In genomic region chr19:47381121-47381520, GRCh38 we compare ENCODE assay signal across 26 cellular contexts. TPM values are rescaled to one million over a fixed set of nuclear protein-coding genes. Genes with fewer than 3 reads are reported as not detected.
A peak's percentile ranks its signal among the peaks of the same experiment; 100 is the strongest.
DNase-seq lines count a peak whose midpoint lies in the region; ATAC-seq, FAIRE-seq and TF ChIP-seq lines count a peak whose summit lies in the region.
"Had no signal": no experiment of that assay in that cellular context is flagged by ENCODE, and none has a peak within 500 bp of the region (broad histone marks: within the 10 kb centered on the region; RNA-seq: fewer than 3 reads in every experiment).

No MANE protein-coding gene starts in this region.

- TF ChIP-seq RAD21 in SK-N-SH (IDR thresholded peaks at IDR 0.05; ENCODE audit: low read length): no peak

- H3K4me3 Mint-ChIP-seq in CD14-positive monocyte: no peak overlapping the region
- H3K4me3 Mint-ChIP-seq in activated T-helper 17 cell treated with anti-CD3 and anti-CD28 coated beads, Interleukin-2, amount 50 U/mL, for 72 hours: no peak overlapping the region
- no peak overlapping the region for H3K4me3 Mint-ChIP-seq in memory B cell
- H3K4me3 Mint-ChIP-seq: activated CD4-positive, alpha-beta T cell treated with anti-CD3 and anti-CD28 coated beads, Interleukin-2, amount 10 ng/mL, durations not matched to agents 24 days and 14 days; CD4-positive, alpha-beta T cell had no signal

- peaks cover 50% of the 10 kb centered on the region for H3K4me1 Mint-ChIP-seq in CD14-positive monocyte
- peaks cover 6% of the 10 kb centered on the region for H3K4me1 Mint-ChIP-seq in activated T-helper 17 cell treated with anti-CD3 and anti-CD28 coated beads, Interleukin-2, amount 50 U/mL, for 72 hours
- H3K4me1 Mint-ChIP-seq in memory B cell: peaks cover 16% of the 10 kb centered on the region

- H3K4me2 ChIP-seq in SK-N-SH: no peak overlapping the region

- no peaks in the 10 kb centered on the region for H3K9me3 ChIP-seq in SK-N-SH
- H3K9me3 ChIP-seq: adrenal gland, colonic mucosa, gastroesophageal sphincter, tibial nerve had no signal

- CTCF ChIA-PET in SK-N-SH (lab: Yijun Ruan, JAX): interaction anchor here (1.3 to 2.4 kb wide), 3 partner anchors 10 to 96 kb away, joined by 4 to 14 read pairs (median 5); no protein-coding TSS in a partner anchor

- H3K27ac Mint-ChIP-seq in CD14-positive monocyte (peak overlapping the region; percentile 85 to 99 (median 98)), memory B cell (peak overlapping the region; percentile 19)
- H3K27ac Mint-ChIP-seq in activated T-helper 17 cell treated with anti-CD3 and anti-CD28 coated beads, Interleukin-2, amount 50 U/mL, for 72 hours: peak overlapping the region; percentile 19
- H3K27ac Mint-ChIP-seq: activated T-helper 2 cell treated with anti-CD3 and anti-CD28 coated beads, Interferon-gamma antibody, Interleukin-2, Interleukin-4, amounts not matched to agents 10 μg/mL and 5 μg/mL and 100 μg/mL, durations not matched to agents 14 hours and 24 hours and 36 hours had no signal

- H3K27me3 Mint-ChIP-seq in CD14-positive monocyte (ENCODE audit: low read depth in 3 of 3) (peaks cover 1 to 4% (median 2%) of the 10 kb centered on the region in 3 donors), memory B cell (no peaks in the 10 kb centered on the region)
- no peaks in the 10 kb centered on the region for H3K27me3 Mint-ChIP-seq in activated T-helper 17 cell treated with anti-CD3 and anti-CD28 coated beads, Interleukin-2, amount 50 U/mL, for 72 hours
- H3K27me3 Mint-ChIP-seq: activated CD4-positive, alpha-beta T cell treated with anti-CD3 and anti-CD28 coated beads, Interleukin-2, amount 10 ng/mL, durations not matched to agents 24 days and 14 days; CD4-positive, alpha-beta T cell had no signal

- H3K27ac ChIP-seq in SK-N-SH (ENCODE audit: low read depth in 2 of 2, low read length in 1 of 2): no peak overlapping the region
- peak overlapping the region in 2 of 59 donors; percentile 59 to 89 for H3K27ac ChIP-seq in dorsolateral prefrontal cortex
- H3K27ac ChIP-seq: 22Rv1, adrenal gland, colonic mucosa, gastroesophageal sphincter, SK-N-MC, tibial nerve, WERI-Rb-1 had no signal

- H3F3A ChIP-seq in SK-N-SH (replicated peaks; ENCODE audit: insufficient read depth): peaks cover 9% of the 10 kb centered on the region

- DNase-seq in SK-N-SH (no peak), CD14-positive monocyte (ENCODE audit: low spot score) (no peak), memory B cell (ENCODE audit: low spot score in 2 of 2) (no peak), frontal cortex (ENCODE audit: low spot score in 2 of 2) (no peak), dorsolateral prefrontal cortex (no peak)
- DNase-seq: adrenal gland, colonic mucosa, EL, hippocampal formation, Kasumi-1, NCI-H446 treated with DMSO at 0.1 percent for 48 hours, nucleus accumbens, WERI-Rb-1 had no signal

- no peaks in the 10 kb centered on the region for H4K20me1 ChIP-seq in SK-N-SH (ENCODE audit: insufficient read depth)

- POLR2A ChIA-PET in SK-N-SH (lab: Yijun Ruan, JAX): no interaction called here

- H3K4me3 ChIP-seq in SK-N-SH (ENCODE audit: low read depth in 2 of 2, low read length in 1 of 2): no peak overlapping the region
- no peak overlapping the region for H3K4me3 ChIP-seq in dorsolateral prefrontal cortex
- H3K4me3 ChIP-seq: adrenal gland, colonic mucosa, gastroesophageal sphincter, SK-N-MC, tibial nerve had no signal

- H3K27me3 ChIP-seq in SK-N-SH (ENCODE audit: insufficient read depth) (no peaks in the 10 kb centered on the region), dorsolateral prefrontal cortex (no peaks in the 10 kb centered on the region)
- H3K27me3 ChIP-seq: adrenal gland, colonic mucosa, gastroesophageal sphincter, tibial nerve had no signal

- peaks cover 0 to 3% (median 0%) of the 10 kb centered on the region in 7 donors for H3K9me3 Mint-ChIP-seq in CD14-positive monocyte
- no peaks in the 10 kb centered on the region for H3K9me3 Mint-ChIP-seq in activated T-helper 17 cell treated with anti-CD3 and anti-CD28 coated beads, Interleukin-2, amount 50 U/mL, for 72 hours
- peaks cover 3% of the 10 kb centered on the region for H3K9me3 Mint-ChIP-seq in memory B cell
- H3K9me3 Mint-ChIP-seq: activated CD4-positive, alpha-beta T cell treated with anti-CD3 and anti-CD28 coated beads, Interleukin-2, amount 10 ng/mL, durations not matched to agents 24 days and 14 days; activated T-helper 2 cell treated with anti-CD3 and anti-CD28 coated beads, Interferon-gamma antibody, Interleukin-2, Interleukin-4, amounts not matched to agents 10 μg/mL and 5 μg/mL and 100 μg/mL, durations not matched to agents 14 hours and 24 hours and 36 hours; CD4-positive, alpha-beta T cell had no signal

- no peak overlapping the region for H3K9ac ChIP-seq in SK-N-SH

- WGBS in SK-N-SH (ENCODE audit: low lambda C conversion rate): 97% methylated on average over 9 of the region's 14 CpGs

- no peaks in the 10 kb centered on the region for H3K79me2 ChIP-seq in SK-N-SH (ENCODE audit: insufficient read depth)

- intact Hi-C loops in CD14-positive monocyte (cut with micrococcal nuclease) (no loop called here), dorsolateral prefrontal cortex (cut with DNase I) (no loop called here)

- no peak for TF ChIP-seq EP300 in SK-N-SH (IDR thresholded peaks at IDR 0.05; ENCODE audit: borderline replicate concordance in 1 of 2, low read depth in 1 of 2, low read length in 1 of 2)

- H3K36me3 Mint-ChIP-seq in CD14-positive monocyte (peaks cover 53 to 65% of the 10 kb centered on the region in 2 donors), memory B cell (peaks cover 29% of the 10 kb centered on the region)
- H3K36me3 Mint-ChIP-seq in activated T-helper 17 cell treated with anti-CD3 and anti-CD28 coated beads, Interleukin-2, amount 50 U/mL, for 72 hours (ENCODE audit: low read depth): peaks cover 45% of the 10 kb centered on the region

- TF ChIP-seq CTCF in SK-N-SH (IDR thresholded peaks at IDR 0.05): no peak
- no peak for TF ChIP-seq CTCF in CD14-positive monocyte (IDR thresholded peaks at IDR 0.05)
- no peak for TF ChIP-seq CTCF in dorsolateral prefrontal cortex (IDR thresholded peaks at IDR 0.05 in 54 of 56, conservative IDR thresholded peaks at IDR 0.05 in 2 of 56; ENCODE audit: low read depth in 1 of 56, partially characterized antibody in 56 of 56)

- FAIRE-seq in frontal cortex (lab: Jason Lieb, UNC): no peak
- FAIRE-seq: endometrium, GM12891 had no signal

- no peaks in the 10 kb centered on the region for H3K9me2 ChIP-seq in SK-N-SH

- no peaks in the 10 kb centered on the region for H3K4me1 ChIP-seq in SK-N-SH (ENCODE audit: control insufficient read depth in 1 of 2, insufficient read depth in 2 of 2, low read depth in 1 of 2, low read length in 1 of 2)
- H3K4me1 ChIP-seq: colonic mucosa, gastroesophageal sphincter, tibial nerve had no signal

- H3K36me3 ChIP-seq in SK-N-SH (replicated peaks in 1 of 2; ENCODE audit: control insufficient read depth in 1 of 2, insufficient read depth in 2 of 2, low read length in 1 of 2): peaks cover 0 to 50% of the 10 kb centered on the region in 2 experiments

- no peak for ATAC-seq in SK-N-SH treated with all-trans-retinoic acid at 6 μM for 48 hours
- no peak for ATAC-seq in activated T-helper 17 cell treated with anti-CD3 and anti-CD28 coated beads, Interleukin-2, amount 50 U/mL, for 72 hours (replicated peaks)
- no peak for ATAC-seq in memory B cell (ENCODE audit: low read depth)
- ATAC-seq in HG03108 (IDR thresholded peaks at IDR 0.05; ENCODE audit: unreplicated experiment): no peak
- ATAC-seq: gastroesophageal sphincter, HCT116 had no signal

- H2AFZ ChIP-seq in SK-N-SH (ENCODE audit: low read depth): no peak overlapping the region

TF ChIP-seq in SK-N-SH, 30 proteins besides CTCF, POLR2A, EP300 and RAD21:
- TF ChIP-seq TCF12 (IDR thresholded peaks at IDR 0.05): no peak
- no peak for TF ChIP-seq ELF1 (IDR thresholded peaks at IDR 0.05)
- TF ChIP-seq POLR2AphosphoS5 (IDR thresholded peaks at IDR 0.05; ENCODE audit: low read depth, low read length): 0 out of 2 replicates have a peak, but pooled peaks have one; percentile 3
- no peak for TF ChIP-seq NRF1 (IDR thresholded peaks at IDR 0.05; ENCODE audit: low read depth, low read length)
- no peak for TF ChIP-seq SIN3A (IDR thresholded peaks at IDR 0.05; ENCODE audit: borderline replicate concordance, low read depth, low read length)
- no peak for TF ChIP-seq NFIC (IDR thresholded peaks at IDR 0.05; ENCODE audit: borderline replicate concordance)

TF ChIP-seq in SK-N-SH treated with all-trans-retinoic acid at 6 μM for 48 hours, 23 proteins besides CTCF, POLR2A, EP300 and RAD21 (continues in another document):
- no peak for TF ChIP-seq GLIS3 (CRISPR knock-in tag; IDR thresholded peaks at IDR 0.05)
- TF ChIP-seq OSR1 (CRISPR knock-in tag; IDR thresholded peaks at IDR 0.05): no peak
- TF ChIP-seq ESRRG (CRISPR knock-in tag; IDR thresholded peaks at IDR 0.05): no peak
- TF ChIP-seq TOX (CRISPR knock-in tag; IDR thresholded peaks at IDR 0.05; ENCODE audit: borderline replicate concordance): no peak

RNA-seq across cellular contexts. Expression of gene DHX34, which starts 32.0 kb away (rescaled TPM):
- polyA plus RNA-seq in SK-N-SH (2012; rRNA removed) (14.8 and 16.4 TPM in 2 replicates), CD14-positive monocyte (1 to 10 TPM; 3.4 to 3.8 TPM)
- polyA plus RNA-seq in SK-N-SH (2012; cell fraction: cytosol; rRNA removed): 5.0 and 8.5 TPM in 2 replicates
- polyA plus RNA-seq in SK-N-SH (2012; cell fraction: nucleus; rRNA removed): 72.7 and 84.6 TPM in 2 replicates
- 10 to 100 TPM; 16.2 to 19.4 TPM for total RNA-seq in activated T-helper 17 cell treated with anti-CD3 and anti-CD28 coated beads, Interleukin-2, amount 50 U/mL, for 72 hours
- total RNA-seq in frontal cortex (10.2 TPM), dorsolateral prefrontal cortex (10 to 100 TPM in 118 of 120 experiments, 1 to 10 TPM in 2; 9.9 to 34.7 (median 16.9) TPM)

RNA-seq across cellular contexts. Expression of gene MEIS3, which starts 38.2 kb away (rescaled TPM):
- polyA plus RNA-seq in SK-N-SH (2012; rRNA removed): 61.0 and 69.8 TPM in 2 replicates
- polyA plus RNA-seq in SK-N-SH (2012; cell fraction: cytosol; rRNA removed): 34.6 and 50.3 TPM in 2 replicates
- 160 and 191 TPM in 2 replicates for polyA plus RNA-seq in SK-N-SH (2012; cell fraction: nucleus; rRNA removed)
- polyA plus RNA-seq in CD14-positive monocyte: not detected
- under 1 TPM in 1 of 2 donors, not detected in 1; 0.39 TPM for total RNA-seq in activated T-helper 17 cell treated with anti-CD3 and anti-CD28 coated beads, Interleukin-2, amount 50 U/mL, for 72 hours
- total RNA-seq in frontal cortex: 104 TPM
- total RNA-seq in dorsolateral prefrontal cortex: 100 to 1,000 TPM in 12 of 120 experiments, 10 to 100 TPM in 108; 26.3 to 120 (median 70.9) TPM
- total RNA-seq: activated CD4-positive, alpha-beta T cell treated with anti-CD3 and anti-CD28 coated beads, Interleukin-2, amount 10 ng/mL, durations not matched to agents 24 days and 14 days had no signal

RNA-seq across cellular contexts. Expression of gene C5AR2, which starts 49.1 kb away (rescaled TPM):
- polyA plus RNA-seq in SK-N-SH (2012; rRNA removed): 0.02 TPM in 1 of 2 replicates, not detected in the other
- polyA plus RNA-seq in SK-N-SH (2012; cell fraction: cytosol; rRNA removed): 0.01 TPM in 1 of 2 replicates, not detected in the other
- 0.05 TPM in 1 of 2 replicates, not detected in the other for polyA plus RNA-seq in SK-N-SH (2012; cell fraction: nucleus; rRNA removed)
- polyA plus RNA-seq in CD14-positive monocyte: 1 to 10 TPM; 2.4 to 4.3 TPM
- total RNA-seq in activated T-helper 17 cell treated with anti-CD3 and anti-CD28 coated beads, Interleukin-2, amount 50 U/mL, for 72 hours: under 1 TPM; 0.13 to 0.19 TPM
- total RNA-seq in frontal cortex: under 0.01 TPM
- total RNA-seq in dorsolateral prefrontal cortex: 1 to 10 TPM in 102 of 120 experiments, under 1 TPM in 18; 0.35 to 4.8 (median 1.8) TPM
- total RNA-seq: activated CD4-positive, alpha-beta T cell treated with anti-CD3 and anti-CD28 coated beads, Interleukin-2, amount 10 ng/mL, durations not matched to agents 24 days and 14 days; activated T-helper 2 cell treated with anti-CD3 and anti-CD28 coated beads, Interferon-gamma antibody, Interleukin-2, Interleukin-4, amounts not matched to agents 10 μg/mL and 5 μg/mL and 100 μg/mL, durations not matched to agents 14 hours and 24 hours and 36 hours had no signal

Comparison
In these comparisons a context has a peak if more than half of its experiments do, and no peak if none do; other contexts are left out.
1. H3K27ac Mint-ChIP-seq: peak in every context shown above with its lines; median percentile 98 in CD14-positive monocyte; 19 in activated T-helper 17 cell treated with anti-CD3 and anti-CD28 coated beads, Interleukin-2, amount 50 U/mL, for 72 hours; 19 in memory B cell.
2. RNA of gene MEIS3, which starts 38.2 kb away (total RNA-seq): 104 TPM in frontal cortex (single experiment) and 26.3 to 120 TPM in dorsolateral prefrontal cortex; 0.39 TPM in activated T-helper 17 cell treated with anti-CD3 and anti-CD28 coated beads, Interleukin-2, amount 50 U/mL, for 72 hours; every median in the first group is over 10 times any median in the second.